ENCODE assay signal across 32 cellular contexts in the genomic region with DNA sequence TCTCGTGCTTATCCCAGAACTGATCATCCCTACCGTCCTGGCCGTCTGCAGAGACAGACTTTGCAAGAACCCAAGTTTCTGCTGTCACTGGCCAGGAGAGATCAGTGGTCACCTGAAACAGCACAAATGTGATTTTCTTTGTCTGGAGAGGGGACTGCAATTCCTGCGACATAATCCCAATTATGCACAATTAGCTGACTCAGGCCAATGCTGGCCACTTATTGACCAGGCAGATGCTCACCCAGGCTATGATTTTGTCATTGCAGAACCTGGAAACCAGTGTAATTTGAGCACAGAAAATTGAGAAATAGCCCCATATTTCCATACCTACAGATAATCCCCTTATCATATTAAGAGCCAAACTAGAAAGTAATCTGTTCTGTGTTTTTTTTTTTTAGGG. TPM values are rescaled to one million over a fixed set of nuclear protein-coding genes. Genes with fewer than 3 reads are reported as not detected.
"Had no signal": no experiment of that assay in that cellular context is flagged by ENCODE, and none has a peak within 500 bp of the region (broad histone marks: within the 10 kb centered on the region; RNA-seq: fewer than 3 reads in every experiment).

No MANE protein-coding gene starts in this region.

- H3K4me3 Mint-ChIP-seq: activated CD4-positive, alpha-beta memory T cell treated with anti-CD3 and anti-CD28 coated beads, Interleukin-2, amount 10 ng/mL, durations not matched to agents 7 days and 5 days; activated naive CD4-positive, alpha-beta T cell treated with anti-CD3 and anti-CD28 coated beads, Interleukin-2, amount 50 U/mL, for 24 hours; activated naive CD8-positive, alpha-beta T cell treated with anti-CD3 and anti-CD28 coated beads, Interleukin-2, amount 10 ng/mL, durations not matched to agents 7 days and 5 days had no signal

- H3K4me2 ChIP-seq: KMS-11 had no signal

- ATAC-seq: Panc1 had no signal

- H3K27ac Mint-ChIP-seq: activated CD4-positive, alpha-beta memory T cell treated with anti-CD3 and anti-CD28 coated beads, Interleukin-2, amount 10 ng/mL, durations not matched to agents 7 days and 5 days; activated naive CD4-positive, alpha-beta T cell treated with anti-CD3 and anti-CD28 coated beads, Interleukin-2, amount 50 U/mL, for 24 hours; activated naive CD8-positive, alpha-beta T cell treated with anti-CD3 and anti-CD28 coated beads, Interleukin-2, amount 10 ng/mL, durations not matched to agents 7 days and 5 days; activated T-helper 2 cell treated with anti-CD3 and anti-CD28 coated beads, Interferon-gamma antibody, Interleukin-2, Interleukin-4, amounts not matched to agents 10 μg/mL and 5 μg/mL and 100 μg/mL, durations not matched to agents 14 hours and 24 hours and 36 hours had no signal

- H3K4me1 ChIP-seq: ascending aorta, SJCRH30 had no signal

- H3K9me3 Mint-ChIP-seq: activated CD4-positive, alpha-beta memory T cell treated with anti-CD3 and anti-CD28 coated beads, Interleukin-2, amount 10 ng/mL, durations not matched to agents 7 days and 5 days; activated naive CD4-positive, alpha-beta T cell treated with anti-CD3 and anti-CD28 coated beads, Interleukin-2, amount 50 U/mL, for 24 hours; activated naive CD8-positive, alpha-beta T cell treated with anti-CD3 and anti-CD28 coated beads, Interleukin-2, amount 10 ng/mL, durations not matched to agents 7 days and 5 days; activated T-helper 2 cell treated with anti-CD3 and anti-CD28 coated beads, Interferon-gamma antibody, Interleukin-2, Interleukin-4, amounts not matched to agents 10 μg/mL and 5 μg/mL and 100 μg/mL, durations not matched to agents 14 hours and 24 hours and 36 hours had no signal

- H3K27ac ChIP-seq: ascending aorta, cardiac muscle cell, KMS-11, SJCRH30, SK-N-MC, WERI-Rb-1 had no signal

- H3K9ac ChIP-seq: KMS-11 had no signal

- H3K36me3 Mint-ChIP-seq: activated naive CD4-positive, alpha-beta T cell treated with anti-CD3 and anti-CD28 coated beads, Interleukin-2, amount 50 U/mL, for 24 hours; activated naive CD8-positive, alpha-beta T cell treated with anti-CD3 and anti-CD28 coated beads, Interleukin-2, amount 10 ng/mL, durations not matched to agents 7 days and 5 days had no signal

- DNase-seq: activated CD4-positive, alpha-beta memory T cell treated with anti-CD3 and anti-CD28 coated beads, Interleukin-2, amount 10 ng/mL, durations not matched to agents 7 days and 5 days; activated CD4-positive, alpha-beta T cell treated with anti-CD3 and anti-CD28 coated beads for 1 hour; activated CD4-positive, alpha-beta T cell treated with anti-CD3 and anti-CD28 coated beads for 48 hours; activated CD4-positive, CD25-positive, alpha-beta regulatory T cell; activated gamma-delta T cell; activated naive CD4-positive, alpha-beta T cell treated with Interleukin-2 at 50 U/mL for 16 hours; activated naive CD8-positive, alpha-beta T cell treated with anti-CD3 and anti-CD28 coated beads, Interleukin-2, amount 10 ng/mL, durations not matched to agents 7 days and 5 days; activated T-cell treated with anti-CD3 and anti-CD28 coated beads, Interleukin-2, amount 50 U/mL, for 1 hour; amygdala; MM.1S; MV-4-11; NCI-H1092; NCI-H1436 treated with DMSO at 0.1 percent for 48 hours; NCI-H1930; NCI-H2081 treated with DMSO at 0.1 percent for 48 hours; NCI-H345; NCI-H524 treated with DMSO at 0.1 percent for 48 hours; SHP77; T1000; WERI-Rb-1 had no signal

- H3K9me3 ChIP-seq: ascending aorta, SJCRH30 had no signal

- H3K4me1 Mint-ChIP-seq: activated CD4-positive, alpha-beta memory T cell treated with anti-CD3 and anti-CD28 coated beads, Interleukin-2, amount 10 ng/mL, durations not matched to agents 7 days and 5 days; activated naive CD4-positive, alpha-beta T cell treated with anti-CD3 and anti-CD28 coated beads, Interleukin-2, amount 50 U/mL, for 24 hours had no signal

- H3K27me3 ChIP-seq: ascending aorta had no signal

- H3K4me3 ChIP-seq: ascending aorta, cardiac muscle cell, SJCRH30, SK-N-MC had no signal

- H3K36me3 ChIP-seq: ascending aorta, cardiac muscle cell, SJCRH30, WERI-Rb-1 had no signal

RNA-seq across cellular contexts. Expression of a gene that starts 34.7 kb away (rescaled TPM):
- total RNA-seq: activated CD4-positive, alpha-beta memory T cell treated with anti-CD3 and anti-CD28 coated beads, Interleukin-2, amount 10 ng/mL, durations not matched to agents 7 days and 5 days; activated CD8-positive, alpha-beta memory T cell treated with anti-CD3 and anti-CD28 coated beads for 36 hours; activated naive CD8-positive, alpha-beta T cell treated with anti-CD3 and anti-CD28 coated beads, Interleukin-2, amount 10 ng/mL, durations not matched to agents 7 days and 5 days; activated T-helper 2 cell treated with anti-CD3 and anti-CD28 coated beads, Interferon-gamma antibody, Interleukin-2, Interleukin-4, amounts not matched to agents 10 μg/mL and 5 μg/mL and 100 μg/mL, durations not matched to agents 14 hours and 24 hours and 36 hours; ascending aorta; LHCN-M2; T-helper 1 cell treated with Interleukin-12 subunit alpha and Interleukin-12 subunit beta and Interleukin-4 antibody, amounts not matched to agents 30 ng/mL and 1 ng/mL, for 36 hours; T-helper 2 cell treated with Interferon-gamma antibody and Interleukin-4, amounts not matched to agents 100 ng/mL and 5 ng/mL, for 36 hours had no signal
